18 cellular contexts compared by ENCODE assay signal in the genomic region with DNA sequence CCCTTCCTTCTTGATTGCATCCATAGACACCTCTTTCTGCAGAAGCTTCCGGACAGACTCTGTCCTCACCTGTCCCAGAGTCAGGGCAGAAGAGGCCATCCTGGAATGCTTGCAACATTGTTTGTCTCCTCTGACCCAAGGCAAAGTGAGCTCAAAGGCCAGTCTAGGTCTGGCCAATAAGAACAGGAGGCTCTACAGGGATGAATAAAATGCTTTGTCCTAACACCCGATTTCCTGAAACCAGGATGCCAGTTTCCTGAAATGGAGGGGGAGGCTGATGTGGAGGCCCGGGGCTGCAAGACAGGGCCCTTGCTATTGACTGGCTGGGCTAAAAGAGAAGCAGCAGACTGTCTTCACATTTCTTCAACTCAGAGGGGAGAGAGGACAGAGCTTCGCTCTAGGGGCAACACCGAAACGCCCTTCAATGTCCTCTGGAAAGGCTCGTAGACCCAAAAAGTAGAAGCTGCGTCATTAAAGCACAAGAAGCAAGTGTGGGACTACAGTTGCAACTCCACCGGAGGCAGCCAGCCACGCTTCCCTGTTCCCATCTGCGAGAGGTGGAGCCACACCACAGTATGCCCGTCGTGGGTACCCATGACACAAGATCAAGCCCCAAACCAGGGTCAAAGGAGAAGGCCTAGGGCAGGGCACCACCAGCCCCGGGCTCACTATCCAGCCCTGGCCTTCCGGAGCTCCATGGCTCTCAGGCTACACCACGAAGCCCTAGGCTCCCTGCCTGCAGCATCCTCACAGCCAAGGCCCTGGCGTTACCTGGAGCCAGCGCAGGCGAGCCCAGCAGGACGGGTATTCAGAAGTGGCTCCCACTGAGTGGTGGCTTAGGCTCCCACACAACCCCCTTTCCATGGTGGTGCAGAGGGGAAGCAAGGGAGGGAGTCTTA. TPM values are rescaled to one million over a fixed set of nuclear protein-coding genes. Genes with fewer than 3 reads are reported as not detected.
A peak's percentile ranks its signal among the peaks of the same experiment; 100 is the strongest.
DNase-seq lines count a peak whose midpoint lies in the region; ATAC-seq, FAIRE-seq and TF ChIP-seq lines count a peak whose summit lies in the region.
"Had no signal": no experiment of that assay in that cellular context is flagged by ENCODE, and none has a peak within 500 bp of the region (broad histone marks: within the 10 kb centered on the region; RNA-seq: fewer than 3 reads in every experiment).

No MANE protein-coding gene starts in this region.

- no peak for ATAC-seq in CD4-positive, CD25-positive, alpha-beta regulatory T cell (ENCODE audit: low read depth in 2 of 2)
- ATAC-seq in HG03135 (IDR thresholded peaks at IDR 0.05; ENCODE audit: unreplicated experiment) (no peak), HG02885 (IDR thresholded peaks at IDR 0.05; ENCODE audit: poor library complexity, unreplicated experiment) (no peak)
- ATAC-seq: GM12878, K562 had no signal

- no peak overlapping the region for H3K18ac ChIP-seq in H1 (ENCODE audit: extremely low read depth, low read length)

- H4K8ac ChIP-seq in H1 (ENCODE audit: extremely low read depth, insufficient read depth, low read length), result peak overlapping the region; percentile 29; the same call in 1 of the 2 replicates

- H3K27me3 ChIP-seq in CD4-positive, CD25-positive, alpha-beta regulatory T cell (ENCODE audit: control insufficient read depth, insufficient read depth, low read length), result no peaks in the 10 kb centered on the region
- no peaks in the 10 kb centered on the region for H3K27me3 ChIP-seq in H1 (replicated peaks in 1 of 4; ENCODE audit: control insufficient read depth in 3 of 4, extremely low read depth in 1 of 4, insufficient read depth in 3 of 4, low read length in 3 of 4)

- H2BK20ac ChIP-seq in H1 (ENCODE audit: low read length), result no peak overlapping the region

- 89% methylated on average over 20 of the region's 20 CpGs; no CpG with 5 or more reads in 1 of the 2 experiments for WGBS in H1 (ENCODE audit: extremely low coverage in 1 of 2, insufficient coverage in 1 of 2, insufficient read length in 1 of 2, insufficient replicate concordance in 2 of 2, low coverage in 1 of 2, low lambda C conversion rate in 2 of 2, missing lambda C conversion rate in 1 of 2), 2 experiments

- no peak overlapping the region for H4K5ac ChIP-seq in H1 (ENCODE audit: insufficient read length, low read depth, low read length)

- no peak overlapping the region for H3K9ac ChIP-seq in H1 (replicated peaks in 1 of 4; ENCODE audit: extremely low read depth in 1 of 4, low read depth in 3 of 4, low read length in 3 of 4)

- CTCF ChIA-PET in H1 (lab: Charles Lee; ENCODE audit: partially characterized antibody), result interaction anchor here (0.8 to 20.8 kb wide), 9 partner anchors 8 to 105 kb away, joined by 3 to 209 read pairs (median 3); no protein-coding TSS in a partner anchor

- H3K23ac ChIP-seq in H1 (ENCODE audit: insufficient read length), result no peak overlapping the region

- no peak for TF ChIP-seq CTCF in H1 (IDR thresholded peaks at IDR 0.05; ENCODE audit: control extremely low read depth in 1 of 3, insufficient read depth in 1 of 3, low read depth in 1 of 3, low read length in 3 of 3)
- TF ChIP-seq CTCF in nephron progenitor cell (IDR thresholded peaks at IDR 0.05), result no peak
- no peak for TF ChIP-seq CTCF in coronary artery (IDR thresholded peaks at IDR 0.05)

- peak overlapping the region in 2 of 3 donors; percentile 25 to 56 for H3K27ac Mint-ChIP-seq in CD4-positive, CD25-positive, alpha-beta regulatory T cell
- H3K27ac Mint-ChIP-seq in nephron progenitor cell, result peak overlapping the region; percentile 36

- peaks cover 42% of the 10 kb centered on the region for H3K36me3 Mint-ChIP-seq in CD4-positive, CD25-positive, alpha-beta regulatory T cell
- peaks cover 19% of the 10 kb centered on the region for H3K36me3 Mint-ChIP-seq in nephron progenitor cell (ENCODE audit: low read depth)

- H3K9me3 Mint-ChIP-seq in CD4-positive, CD25-positive, alpha-beta regulatory T cell, result no peaks in the 10 kb centered on the region
- H3K9me3 Mint-ChIP-seq in nephron progenitor cell, result no peaks in the 10 kb centered on the region
- H3K9me3 Mint-ChIP-seq: CD8-positive, alpha-beta memory T cell had no signal

- no peak overlapping the region for H2AK5ac ChIP-seq in H1 (ENCODE audit: low read depth, low read length)

- no peak overlapping the region for H2BK15ac ChIP-seq in H1 (ENCODE audit: low read length)

- no peak overlapping the region for H3K27ac ChIP-seq in CD4-positive, CD25-positive, alpha-beta regulatory T cell (ENCODE audit: insufficient read depth, low read length, poor library complexity, severe bottlenecking)
- H3K27ac ChIP-seq in H1 (ENCODE audit: low read depth, low read length), result no peak overlapping the region; the same call in 1 of the 2 replicates
- H3K27ac ChIP-seq in coronary artery, result no peak overlapping the region

- no peak for TF ChIP-seq POLR2A in H1 (IDR thresholded peaks at IDR 0.05; ENCODE audit: control extremely low read depth in 1 of 2, low read depth in 2 of 2, low read length in 2 of 2)

- TF ChIP-seq RAD21 in H1 (IDR thresholded peaks at IDR 0.05 in 1 of 2, conservative IDR thresholded peaks at IDR 0.05 in 1 of 2; ENCODE audit: low read depth in 2 of 2, low read length in 2 of 2), result no peak

- H3K4me3 Mint-ChIP-seq in CD4-positive, CD25-positive, alpha-beta regulatory T cell, result no peak overlapping the region
- H3K4me3 Mint-ChIP-seq in nephron progenitor cell, result no peak overlapping the region
- H3K4me3 Mint-ChIP-seq: CD8-positive, alpha-beta memory T cell had no signal

- H2BK5ac ChIP-seq in H1 (ENCODE audit: low read depth, low read length), result no peak overlapping the region

- no peak for DNase-seq in CD4-positive, CD25-positive, alpha-beta regulatory T cell
- peak; percentile 65 for DNase-seq in HuH-7.5 (ENCODE audit: low spot score)
- no peak for DNase-seq in H1 (ENCODE audit: low read depth in 1 of 2, low spot score in 2 of 2)
- no peak for DNase-seq in nephron progenitor cell
- no peak for DNase-seq in coronary artery (ENCODE audit: low spot score)
- no peak for DNase-seq in cerebellum (ENCODE audit: low spot score)
- DNase-seq: CD8-positive, alpha-beta memory T cell; DND-41; GDM1; NCI-H187 treated with DMSO at 0.1 percent for 48 hours; NCI-H345; NCI-H526 treated with DMSO at 0.1 percent for 48 hours; SHP77 treated with DMSO at 0.1 percent for 48 hours had no signal

- no peak overlapping the region for H2BK120ac ChIP-seq in H1 (replicated peaks; ENCODE audit: low read depth, low read length)

- H3K56ac ChIP-seq in H1 (replicated peaks; ENCODE audit: insufficient read length, low read depth, low read length), result no peak overlapping the region

- POLR2A ChIA-PET in H1 (lab: Charles Lee; ENCODE audit: partially characterized antibody), result interaction anchor here (1.6 kb wide), 1 partner anchor 10 kb away, joined by 3 read pairs; no protein-coding TSS in a partner anchor

- H3K79me2 ChIP-seq in H1 (ENCODE audit: control insufficient read depth in 1 of 2, insufficient read depth in 2 of 2, low read length in 2 of 2), result no peaks in the 10 kb centered on the region

- no peak overlapping the region for H3K14ac ChIP-seq in H1 (ENCODE audit: insufficient read length)

- H2AFZ ChIP-seq in H1 (ENCODE audit: low read length), result no peak overlapping the region

- FAIRE-seq in H1 (lab: Jason Lieb, UNC), result no peak
- FAIRE-seq: GM12878, H54, K562 had no signal

- H2BK12ac ChIP-seq in H1 (ENCODE audit: low read depth, low read length), result no peak overlapping the region

- no peak overlapping the region for H3K4ac ChIP-seq in H1 (replicated peaks; ENCODE audit: insufficient read length, low read depth, low read length)

- H3K4me1 Mint-ChIP-seq in CD4-positive, CD25-positive, alpha-beta regulatory T cell, result peaks cover 0 to 3% (median 1%) of the 10 kb centered on the region in 4 donors
- peaks cover 33% of the 10 kb centered on the region for H3K4me1 Mint-ChIP-seq in nephron progenitor cell
- H3K4me1 Mint-ChIP-seq: CD8-positive, alpha-beta memory T cell had no signal

- H4K20me1 ChIP-seq in H1 (replicated peaks in 1 of 2; ENCODE audit: control insufficient read depth in 1 of 2, insufficient read depth in 2 of 2, low read length in 2 of 2), result peaks cover 0 to 9% of the 10 kb centered on the region in 2 experiments

- H3K27me3 Mint-ChIP-seq in CD4-positive, CD25-positive, alpha-beta regulatory T cell, result no peaks in the 10 kb centered on the region
- no peaks in the 10 kb centered on the region for H3K27me3 Mint-ChIP-seq in nephron progenitor cell (ENCODE audit: low read depth, poor library complexity)
- H3K27me3 Mint-ChIP-seq: CD8-positive, alpha-beta memory T cell had no signal

- no peak overlapping the region for H4K91ac ChIP-seq in H1 (replicated peaks; ENCODE audit: insufficient read length, low read length)

- H3K4me1 ChIP-seq in CD4-positive, CD25-positive, alpha-beta regulatory T cell (ENCODE audit: control insufficient read depth, insufficient read depth, low read length, poor library complexity, severe bottlenecking), result no peaks in the 10 kb centered on the region
- no peaks in the 10 kb centered on the region for H3K4me1 ChIP-seq in H1 (replicated peaks in 1 of 4; ENCODE audit: control insufficient read depth in 3 of 4, insufficient read depth in 4 of 4, low read length in 3 of 4)

- H3K36me3 ChIP-seq in CD4-positive, CD25-positive, alpha-beta regulatory T cell (ENCODE audit: control insufficient read depth, insufficient read depth, low read length), result peaks cover 67% of the 10 kb centered on the region
- H3K36me3 ChIP-seq in H1 (ENCODE audit: control insufficient read depth in 2 of 4, insufficient read depth in 4 of 4, low read length in 3 of 4), result peaks cover 8 to 37% (median 22%) of the 10 kb centered on the region in 4 experiments; a peak in 6 of 8 replicates

- no peaks in the 10 kb centered on the region for H3K9me3 ChIP-seq in CD4-positive, CD25-positive, alpha-beta regulatory T cell (ENCODE audit: control insufficient read depth in 2 of 2, low read length in 2 of 2)
- H3K9me3 ChIP-seq in H1 (ENCODE audit: insufficient read depth in 2 of 2, low read depth in 1 of 2, low read length in 1 of 2), result no peaks in the 10 kb centered on the region

- no peak overlapping the region for H3K4me2 ChIP-seq in H1 (ENCODE audit: insufficient read depth in 1 of 2, low read depth in 2 of 2, low read length in 2 of 2)

- no peaks in the 10 kb centered on the region for H3K79me1 ChIP-seq in H1 (ENCODE audit: low read depth, low read length)

- H3K23me2 ChIP-seq in H1 (ENCODE audit: low read depth, low read length), result no peaks in the 10 kb centered on the region

- TF ChIP-seq EP300 in H1 (IDR thresholded peaks at IDR 0.05; ENCODE audit: borderline replicate concordance in 1 of 2, low read depth in 2 of 2, low read length in 2 of 2), result no peak

- no peak overlapping the region for H3K4me3 ChIP-seq in CD4-positive, CD25-positive, alpha-beta regulatory T cell (ENCODE audit: low read depth, low read length)
- no peak overlapping the region for H3K4me3 ChIP-seq in H1 (ENCODE audit: extremely low read depth in 1 of 4, insufficient read depth in 2 of 4, low read depth in 3 of 4, low read length in 4 of 4)
- H3K4me3 ChIP-seq in coronary artery, result no peak overlapping the region
- H3K4me3 ChIP-seq: GM12878, K562 had no signal

RNA-seq across cellular contexts. Expression of a gene that starts 29.3 kb away (rescaled TPM):
- total RNA-seq in CD4-positive, CD25-positive, alpha-beta regulatory T cell, result 74.4 TPM
- polyA plus RNA-seq in CD4-positive, CD25-positive, alpha-beta regulatory T cell, result 10 to 100 TPM; 20.6 to 28.5 (median 24.6) TPM
- 21.4 and 25.5 TPM in 2 replicates for total RNA-seq in H1 (2021; fragmentation: NEBNext Ultra II Directional; extraction: Animal tissue kit (Norgen Biotek cat#: 25700))
- polyA plus RNA-seq in H1 (2011; rRNA removed), result 13.9 and 18.0 TPM in 2 replicates
- polyA plus RNA-seq in H1 (2011; cell fraction: cytosol; rRNA removed), result 13.8 TPM
- polyA plus RNA-seq in H1 (2011; cell fraction: nucleus; rRNA removed), result 50.5 TPM
- 10.6 to 15.8 TPM (median 12.5 TPM) in 4 replicates for polyA plus RNA-seq in H1 (2012, experiment 1 of 2)
- polyA plus RNA-seq in H1 (2012, experiment 2 of 2), result 9.7 TPM
- polyA plus RNA-seq in H1 (2013, experiment 1 of 2), result 13.4 TPM
- polyA plus RNA-seq in H1 (2013, experiment 2 of 2), result 12.3 TPM
- 26.5 and 36.6 TPM in 2 replicates for polyA minus RNA-seq in H1 (2011; rRNA and poly(A)+ RNA removed)
- 20.8 TPM for polyA minus RNA-seq in H1 (2011; cell fraction: cytosol; rRNA and poly(A)+ RNA removed)
- 40.9 TPM for polyA minus RNA-seq in H1 (2011; cell fraction: nucleus; rRNA and poly(A)+ RNA removed)
- total RNA-seq in cerebellum, result 19.1 TPM

RNA-seq across cellular contexts. Expression of a gene that starts 33.7 kb away (rescaled TPM):
- total RNA-seq in CD4-positive, CD25-positive, alpha-beta regulatory T cell, result 58.8 TPM
- polyA plus RNA-seq in CD4-positive, CD25-positive, alpha-beta regulatory T cell, result 1 to 10 TPM; 4.3 to 5.3 (median 4.7) TPM
- total RNA-seq in H1 (2021; fragmentation: NEBNext Ultra II Directional; extraction: Animal tissue kit (Norgen Biotek cat#: 25700)), result 29.9 and 31.7 TPM in 2 replicates
- polyA plus RNA-seq in H1 (2011; rRNA removed), result 28.9 and 31.9 TPM in 2 replicates
- polyA plus RNA-seq in H1 (2011; cell fraction: cytosol; rRNA removed), result 37.7 TPM
- polyA plus RNA-seq in H1 (2011; cell fraction: nucleus; rRNA removed), result 77.7 TPM
- polyA plus RNA-seq in H1 (2012, experiment 1 of 2), result 31.3 to 38.7 TPM (median 34.5 TPM) in 4 replicates
- 22.7 TPM for polyA plus RNA-seq in H1 (2012, experiment 2 of 2)
- 23.2 TPM for polyA plus RNA-seq in H1 (2013, experiment 1 of 2)
- 21.7 TPM for polyA plus RNA-seq in H1 (2013, experiment 2 of 2)
- polyA minus RNA-seq in H1 (2011; rRNA and poly(A)+ RNA removed), result 38.9 and 49.0 TPM in 2 replicates
- polyA minus RNA-seq in H1 (2011; cell fraction: cytosol; rRNA and poly(A)+ RNA removed), result 20.9 TPM
- 32.5 TPM for polyA minus RNA-seq in H1 (2011; cell fraction: nucleus; rRNA and poly(A)+ RNA removed)
- total RNA-seq in cerebellum, result 35.9 TPM

RNA-seq across cellular contexts. Expression of a gene that starts 55.2 kb away (rescaled TPM):
- total RNA-seq in CD4-positive, CD25-positive, alpha-beta regulatory T cell, result 95.5 TPM
- polyA plus RNA-seq in CD4-positive, CD25-positive, alpha-beta regulatory T cell, result 10 to 100 TPM in 3 of 4 donors, 1 to 10 TPM in 1; 6.0 to 14.9 (median 11.8) TPM
- total RNA-seq in H1 (2021; fragmentation: NEBNext Ultra II Directional; extraction: Animal tissue kit (Norgen Biotek cat#: 25700)), result 44.7 and 49.8 TPM in 2 replicates
- 99.7 and 113 TPM in 2 replicates for polyA plus RNA-seq in H1 (2011; rRNA removed)
- polyA plus RNA-seq in H1 (2011; cell fraction: cytosol; rRNA removed), result 63.2 TPM
- polyA plus RNA-seq in H1 (2011; cell fraction: nucleus; rRNA removed), result 423 TPM
- 32.9 to 71.7 TPM (median 60.3 TPM) in 4 replicates for polyA plus RNA-seq in H1 (2012, experiment 1 of 2)
- polyA plus RNA-seq in H1 (2012, experiment 2 of 2), result 50.8 TPM
- 45.3 TPM for polyA plus RNA-seq in H1 (2013, experiment 1 of 2)
- polyA plus RNA-seq in H1 (2013, experiment 2 of 2), result 34.3 TPM
- polyA minus RNA-seq in H1 (2011; rRNA and poly(A)+ RNA removed), result 58.0 and 68.5 TPM in 2 replicates
- 42.7 TPM for polyA minus RNA-seq in H1 (2011; cell fraction: cytosol; rRNA and poly(A)+ RNA removed)
- polyA minus RNA-seq in H1 (2011; cell fraction: nucleus; rRNA and poly(A)+ RNA removed), result 56.0 TPM
- total RNA-seq in cerebellum, result 43.0 TPM

RNA-seq across cellular contexts. Expression of a gene that starts 58.8 kb away (rescaled TPM):
- 6.3 TPM for total RNA-seq in CD4-positive, CD25-positive, alpha-beta regulatory T cell
- 10 to 100 TPM; 63.6 to 79.3 (median 70.0) TPM for polyA plus RNA-seq in CD4-positive, CD25-positive, alpha-beta regulatory T cell
- total RNA-seq in H1 (2021; fragmentation: NEBNext Ultra II Directional; extraction: Animal tissue kit (Norgen Biotek cat#: 25700)), result 44.9 and 46.4 TPM in 2 replicates
- 52.6 and 58.1 TPM in 2 replicates for polyA plus RNA-seq in H1 (2011; rRNA removed)
- 57.1 TPM for polyA plus RNA-seq in H1 (2011; cell fraction: cytosol; rRNA removed)
- 28.2 TPM for polyA plus RNA-seq in H1 (2011; cell fraction: nucleus; rRNA removed)
- polyA plus RNA-seq in H1 (2012, experiment 1 of 2), result 78.9 to 101 TPM (median 92.5 TPM) in 4 replicates
- polyA plus RNA-seq in H1 (2012, experiment 2 of 2), result 104 TPM
- 151 TPM for polyA plus RNA-seq in H1 (2013, experiment 1 of 2)
- 164 TPM for polyA plus RNA-seq in H1 (2013, experiment 2 of 2)
- 5.0 and 6.8 TPM in 2 replicates for polyA minus RNA-seq in H1 (2011; rRNA and poly(A)+ RNA removed)
- polyA minus RNA-seq in H1 (2011; cell fraction: cytosol; rRNA and poly(A)+ RNA removed), result 9.9 TPM
- polyA minus RNA-seq in H1 (2011; cell fraction: nucleus; rRNA and poly(A)+ RNA removed), result 15.8 TPM
- total RNA-seq in cerebellum, result 14.2 TPM
